ENCODE assay signal across 10 cellular contexts in the genomic region with DNA sequence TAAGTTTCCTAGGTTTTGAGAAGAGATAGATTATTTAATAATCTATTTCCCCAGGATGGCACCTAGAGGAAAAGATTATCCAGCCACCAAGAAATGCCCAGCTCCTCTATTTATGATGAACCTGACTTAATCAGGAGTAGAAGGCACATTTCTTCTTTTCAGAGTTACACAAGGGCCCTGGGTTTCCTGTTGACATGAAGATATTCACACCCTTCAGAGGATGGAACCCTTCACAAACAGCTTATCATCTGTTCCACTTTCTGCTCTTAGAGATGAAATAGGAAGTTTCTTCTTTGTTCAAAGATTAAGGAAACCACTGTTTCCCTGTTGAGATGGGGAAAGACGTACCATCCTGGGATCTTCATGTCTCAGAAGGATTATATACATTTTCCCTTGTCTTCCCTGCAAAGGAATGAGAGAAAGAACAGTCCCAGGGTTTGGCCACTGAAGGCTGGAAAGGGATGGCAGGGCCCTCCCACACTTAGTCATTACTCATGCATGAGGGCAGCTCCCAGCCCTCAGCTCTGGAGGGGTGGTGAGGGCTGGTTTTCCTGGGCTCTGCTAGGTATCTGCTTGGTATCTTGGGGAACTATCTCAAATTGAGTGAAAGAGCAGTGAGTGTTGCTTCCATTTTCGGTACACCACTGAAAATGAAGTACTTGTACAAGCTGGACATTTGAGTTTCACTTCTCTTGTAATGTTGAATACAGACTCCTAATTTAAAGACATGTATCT.
DNase-seq lines count a peak whose midpoint lies in the region; TF ChIP-seq lines count a peak whose summit lies in the region.
"Had no signal": no experiment of that assay in that cellular context is flagged by ENCODE, and none has a peak within 500 bp of the region (broad histone marks: within the 10 kb centered on the region; RNA-seq: fewer than 3 reads in every experiment).

No MANE protein-coding gene starts in this region.

- 78% methylated on average over 2 of the region's 2 CpGs for WGBS in prostate gland

- intact Hi-C loops in activated T-helper 1 cell treated with anti-CD3 and anti-CD28 coated beads, Interleukin-12 subunit alpha, Interleukin-12 subunit beta, Interleukin-2, Interleukin-4 antibody, amounts not matched to agents 30 ng/mL and 10 ng/mL and 1 ng/mL, durations not matched to agents 14 hours and 24 hours and 36 hours (cut with micrococcal nuclease) = no loop called here
- intact Hi-C loops in prostate gland (cut with DNase I) = no loop called here

- no peaks in the 10 kb centered on the region for H3K27me3 ChIP-seq in prostate gland (replicated peaks; ENCODE audit: insufficient read depth)

- no peaks in the 10 kb centered on the region for H3K36me3 Mint-ChIP-seq in activated T-helper 1 cell treated with anti-CD3 and anti-CD28 coated beads, Interleukin-12 subunit alpha, Interleukin-12 subunit beta, Interleukin-2, Interleukin-4 antibody, amounts not matched to agents 30 ng/mL and 10 ng/mL and 1 ng/mL, durations not matched to agents 14 hours and 24 hours and 36 hours (ENCODE audit: low read depth)

- no peak for TF ChIP-seq POLR2A in prostate gland (IDR thresholded peaks at IDR 0.05)

- H3K9me3 ChIP-seq in prostate gland = no peaks in the 10 kb centered on the region

- no peak overlapping the region for H3K4me3 ChIP-seq in prostate gland
- H3K4me3 ChIP-seq: K562 had no signal

- no peak overlapping the region for H3K27ac ChIP-seq in prostate gland
- H3K27ac ChIP-seq: epithelial cell of prostate had no signal

- in situ Hi-C loops in GM13977 (cut with MboI; ENCODE audit: low pct_unique_long_range_greater_than_20kb, low sequenced_read_pairs, unreplicated experiment) = no loop called here

- DNase-seq in GM13977 (ENCODE audit: low spot score) = peak; percentile 34
- peak; percentile 8 for DNase-seq in HCEC 1CT
- peak; percentile 9 for DNase-seq in NAMALWA (ENCODE audit: low spot score)
- DNase-seq in iris pigment epithelial cell (ENCODE audit: low read depth) = peak; percentile 28
- no peak for DNase-seq in activated T-helper 1 cell treated with anti-CD3 and anti-CD28 coated beads, Interleukin-12 subunit alpha, Interleukin-12 subunit beta, Interleukin-2, Interleukin-4 antibody, amounts not matched to agents 30 ng/mL and 10 ng/mL and 1 ng/mL, durations not matched to agents 14 hours and 24 hours and 36 hours (ENCODE audit: low spot score)
- no peak for DNase-seq in NCI-H345 (lab: John Stamatoyannopoulos, UW)
- no peak for DNase-seq in activated CD4-positive, CD25-positive, alpha-beta regulatory T cell treated with anti-CD3 and anti-CD28 coated beads, Interleukin-2, amount 50 U/mL, for 72 hours
- DNase-seq in prostate gland (ENCODE audit: low spot score) = no peak

- no peak overlapping the region for H3K4me3 Mint-ChIP-seq in activated T-helper 1 cell treated with anti-CD3 and anti-CD28 coated beads, Interleukin-12 subunit alpha, Interleukin-12 subunit beta, Interleukin-2, Interleukin-4 antibody, amounts not matched to agents 30 ng/mL and 10 ng/mL and 1 ng/mL, durations not matched to agents 14 hours and 24 hours and 36 hours

- no peaks in the 10 kb centered on the region for H3K4me1 ChIP-seq in prostate gland (replicated peaks)

- no peaks in the 10 kb centered on the region for H3K36me3 ChIP-seq in prostate gland

- H3K27ac Mint-ChIP-seq in activated T-helper 1 cell treated with anti-CD3 and anti-CD28 coated beads, Interleukin-12 subunit alpha, Interleukin-12 subunit beta, Interleukin-2, Interleukin-4 antibody, amounts not matched to agents 30 ng/mL and 10 ng/mL and 1 ng/mL, durations not matched to agents 14 hours and 24 hours and 36 hours = no peak overlapping the region

- no peak for TF ChIP-seq CTCF in GM13977 (IDR thresholded peaks at IDR 0.05; ENCODE audit: extremely low read depth, insufficient read depth, missing control alignments)
- TF ChIP-seq CTCF in prostate gland (IDR thresholded peaks at IDR 0.05) = no peak

- peaks cover 7% of the 10 kb centered on the region for H3K27me3 Mint-ChIP-seq in activated T-helper 1 cell treated with anti-CD3 and anti-CD28 coated beads, Interleukin-12 subunit alpha, Interleukin-12 subunit beta, Interleukin-2, Interleukin-4 antibody, amounts not matched to agents 30 ng/mL and 10 ng/mL and 1 ng/mL, durations not matched to agents 14 hours and 24 hours and 36 hours (ENCODE audit: insufficient read depth)

- peaks cover 15% of the 10 kb centered on the region for H3K4me1 Mint-ChIP-seq in activated T-helper 1 cell treated with anti-CD3 and anti-CD28 coated beads, Interleukin-12 subunit alpha, Interleukin-12 subunit beta, Interleukin-2, Interleukin-4 antibody, amounts not matched to agents 30 ng/mL and 10 ng/mL and 1 ng/mL, durations not matched to agents 14 hours and 24 hours and 36 hours (ENCODE audit: low read depth)

- no peaks in the 10 kb centered on the region for H3K9me3 Mint-ChIP-seq in activated T-helper 1 cell treated with anti-CD3 and anti-CD28 coated beads, Interleukin-12 subunit alpha, Interleukin-12 subunit beta, Interleukin-2, Interleukin-4 antibody, amounts not matched to agents 30 ng/mL and 10 ng/mL and 1 ng/mL, durations not matched to agents 14 hours and 24 hours and 36 hours

Comparison
In these comparisons a context has a peak if more than half of its experiments do, and no peak if none do; other contexts are left out.
1. DNase-seq: peak in GM13977 (single experiment), HCEC 1CT (single experiment), NAMALWA (single experiment) and iris pigment epithelial cell (single experiment); none in activated T-helper 1 cell treated with anti-CD3 and anti-CD28 coated beads, Interleukin-12 subunit alpha, Interleukin-12 subunit beta, Interleukin-2, Interleukin-4 antibody, amounts not matched to agents 30 ng/mL and 10 ng/mL and 1 ng/mL, durations not matched to agents 14 hours and 24 hours and 36 hours (single experiment), NCI-H345 (single experiment), activated CD4-positive, CD25-positive, alpha-beta regulatory T cell treated with anti-CD3 and anti-CD28 coated beads, Interleukin-2, amount 50 U/mL, for 72 hours (single experiment) and prostate gland (single experiment).